ENCODE assay signal across 1 cellular context in the genomic region with DNA sequence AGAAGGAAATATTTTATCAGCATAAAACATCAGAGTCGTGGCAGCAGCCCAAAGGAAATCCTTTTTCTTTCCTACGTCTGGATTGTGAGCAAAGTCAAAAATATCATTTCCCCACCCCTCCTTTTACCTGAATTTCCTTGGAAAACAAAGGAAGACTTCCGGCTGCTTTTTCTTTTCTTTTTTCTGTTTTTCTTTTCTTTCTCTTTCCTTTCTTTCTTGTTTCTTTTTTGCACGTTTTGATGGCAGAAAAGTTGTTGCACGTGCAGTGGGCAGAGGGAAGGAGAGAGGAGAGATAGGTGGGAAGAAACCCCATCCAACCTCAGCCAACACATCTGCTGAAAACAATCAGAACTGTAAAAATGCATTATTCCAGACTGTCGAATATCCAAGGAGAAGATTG.
TF ChIP-seq lines count a peak whose summit lies in the region.

No MANE protein-coding gene starts in this region.

TF ChIP-seq in HCT116, 20 proteins besides CTCF, POLR2A, EP300 and RAD21 (continued from another document):
- TF ChIP-seq, protein P1, sequence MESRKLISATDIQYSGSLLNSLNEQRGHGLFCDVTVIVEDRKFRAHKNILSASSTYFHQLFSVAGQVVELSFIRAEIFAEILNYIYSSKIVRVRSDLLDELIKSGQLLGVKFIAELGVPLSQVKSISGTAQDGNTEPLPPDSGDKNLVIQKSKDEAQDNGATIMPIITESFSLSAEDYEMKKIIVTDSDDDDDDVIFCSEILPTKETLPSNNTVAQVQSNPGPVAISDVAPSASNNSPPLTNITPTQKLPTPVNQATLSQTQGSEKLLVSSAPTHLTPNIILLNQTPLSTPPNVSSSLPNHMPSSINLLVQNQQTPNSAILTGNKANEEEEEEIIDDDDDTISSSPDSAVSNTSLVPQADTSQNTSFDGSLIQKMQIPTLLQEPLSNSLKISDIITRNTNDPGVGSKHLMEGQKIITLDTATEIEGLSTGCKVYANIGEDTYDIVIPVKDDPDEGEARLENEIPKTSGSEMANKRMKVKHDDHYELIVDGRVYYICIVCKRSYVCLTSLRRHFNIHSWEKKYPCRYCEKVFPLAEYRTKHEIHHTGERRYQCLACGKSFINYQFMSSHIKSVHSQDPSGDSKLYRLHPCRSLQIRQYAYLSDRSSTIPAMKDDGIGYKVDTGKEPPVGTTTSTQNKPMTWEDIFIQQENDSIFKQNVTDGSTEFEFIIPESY (IDR thresholded peaks at IDR 0.05; ENCODE audit: extremely low read depth, insufficient replicate concordance, low read length), result no peak
- TF ChIP-seq TCF7L2 (IDR thresholded peaks at IDR 0.05; ENCODE audit: borderline replicate concordance, extremely low read depth, insufficient read depth, insufficient read length) (no peak), CEBPB (IDR thresholded peaks at IDR 0.05; ENCODE audit: low read depth) (no peak), ZNF274 (IDR thresholded peaks at IDR 0.05; ENCODE audit: low read depth, low read length) (no peak), SRF (IDR thresholded peaks at IDR 0.05; ENCODE audit: low read depth) (no peak), ZFX (IDR thresholded peaks at IDR 0.05) (no peak), ELF1 (IDR thresholded peaks at IDR 0.05; ENCODE audit: borderline replicate concordance, low read depth) (no peak), JUND (IDR thresholded peaks at IDR 0.05) (no peak), EZH2 (IDR thresholded peaks at IDR 0.05) (no peak), EZH2phosphoT487 (IDR thresholded peaks at IDR 0.05; ENCODE audit: borderline replicate concordance) (no peak), POLR2AphosphoS5 (IDR thresholded peaks at IDR 0.05; ENCODE audit: low read depth, low read length) (no peak), FOSL1 (IDR thresholded peaks at IDR 0.05; ENCODE audit: low read depth) (no peak), SP1 (IDR thresholded peaks at IDR 0.05; ENCODE audit: low read depth) (no peak), YY1 (IDR thresholded peaks at IDR 0.05; ENCODE audit: extremely low read depth, insufficient replicate concordance, low read depth, low read length) (no peak), SIN3A (IDR thresholded peaks at IDR 0.05; ENCODE audit: low read depth) (no peak), EGR1 (IDR thresholded peaks at IDR 0.05; ENCODE audit: low read depth) (no peak), CBX3 (IDR thresholded peaks at IDR 0.05; ENCODE audit: low read depth) (no peak)
- TF ChIP-seq, protein P2, sequence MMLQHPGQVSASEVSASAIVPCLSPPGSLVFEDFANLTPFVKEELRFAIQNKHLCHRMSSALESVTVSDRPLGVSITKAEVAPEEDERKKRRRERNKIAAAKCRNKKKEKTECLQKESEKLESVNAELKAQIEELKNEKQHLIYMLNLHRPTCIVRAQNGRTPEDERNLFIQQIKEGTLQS (IDR thresholded peaks at IDR 0.05), result no peak
- TF ChIP-seq, protein P3, sequence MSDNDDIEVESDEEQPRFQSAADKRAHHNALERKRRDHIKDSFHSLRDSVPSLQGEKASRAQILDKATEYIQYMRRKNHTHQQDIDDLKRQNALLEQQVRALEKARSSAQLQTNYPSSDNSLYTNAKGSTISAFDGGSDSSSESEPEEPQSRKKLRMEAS (IDR thresholded peaks at IDR 0.05), result no peak
